Comparison of ENCODE assay signal across 19 cellular contexts in genomic region chr12:105823810-105824209, GRCh38.
A peak's percentile ranks its signal among the peaks of the same experiment; 100 is the strongest.
DNase-seq lines count a peak whose midpoint lies in the region; ATAC-seq and TF ChIP-seq lines count a peak whose summit lies in the region.
"Had no signal": no experiment of that assay in that cellular context is flagged by ENCODE, and none has a peak within 500 bp of the region (broad histone marks: within the 10 kb centered on the region; RNA-seq: fewer than 3 reads in every experiment).

No MANE protein-coding gene starts in this region.

- in situ Hi-C loops in HAP-1 (cut with MboI; ENCODE audit: low sequenced_read_pairs), result no loop called here

- no TSS peak for BruUV-seq in Caco-2 (replicated peaks; lab: Mats Ljungman, UMichigan)

- H3K27me3 Mint-ChIP-seq in Caco-2 (ENCODE audit: insufficient read depth, unreplicated experiment), result peaks cover 3% of the 10 kb centered on the region
- H3K27me3 Mint-ChIP-seq: CD4-positive, CD25-positive, alpha-beta regulatory T cell had no signal

- ATAC-seq in GM21619 (IDR thresholded peaks at IDR 0.05; ENCODE audit: unreplicated experiment) (no peak), left cardiac atrium (no peak)
- ATAC-seq: A549 had no signal

- H3K27ac Mint-ChIP-seq in Caco-2 (ENCODE audit: unreplicated experiment), result peak overlapping the region; percentile 6
- H3K27ac Mint-ChIP-seq: CD4-positive, CD25-positive, alpha-beta regulatory T cell; CD8-positive, alpha-beta memory T cell had no signal

- H3K9me3 ChIP-seq in Caco-2 (no peaks in the 10 kb centered on the region), HAP-1 (peaks cover 5% of the 10 kb centered on the region; the same call in 1 of the 2 replicates)
- H3K9me3 ChIP-seq: A549 had no signal

- no peaks in the 10 kb centered on the region for H3K36me3 Mint-ChIP-seq in Caco-2 (ENCODE audit: insufficient read depth, unreplicated experiment)
- H3K36me3 Mint-ChIP-seq: CD4-positive, CD25-positive, alpha-beta regulatory T cell; CD8-positive, alpha-beta memory T cell had no signal

- H3K36me3 ChIP-seq in Caco-2 (ENCODE audit: control insufficient read depth, insufficient read depth, low read length), result no peaks in the 10 kb centered on the region
- H3K36me3 ChIP-seq in HAP-1 (replicated peaks), result no peaks in the 10 kb centered on the region

- POLR2A ChIA-PET in Caco-2 (lab: Charles Lee), result no interaction called here

- H3K9me3 Mint-ChIP-seq in Caco-2 (ENCODE audit: unreplicated experiment), result no peaks in the 10 kb centered on the region

- DNase-seq in DMS 273 (lab: John Stamatoyannopoulos, UW; ENCODE audit: unreplicated experiment) (peak; percentile 8), DMS 273 treated with DMSO at 0.1 percent for 48 hours (lab: John Stamatoyannopoulos, UW) (no peak), Caco-2 (no peak), occipital lobe (lab: John Stamatoyannopoulos, UW) (peak; percentile 23), HAP-1 (ENCODE audit: low spot score in 2 of 2) (no peak), left cardiac atrium (no peak)
- DNase-seq: AML-193; CD4-positive, CD25-positive, alpha-beta regulatory T cell; CD8-positive, alpha-beta memory T cell; COR-L47; DMS79 treated with DMSO at 0.1 percent for 48 hours; GF-D8; GM23248; HCEC 1CT had no signal

- H3K4me1 Mint-ChIP-seq in Caco-2 (ENCODE audit: low read depth, unreplicated experiment), result no peaks in the 10 kb centered on the region
- H3K4me1 Mint-ChIP-seq: CD4-positive, CD25-positive, alpha-beta regulatory T cell; CD8-positive, alpha-beta memory T cell had no signal

- no peak overlapping the region for H3K4me3 Mint-ChIP-seq in Caco-2 (ENCODE audit: unreplicated experiment)
- H3K4me3 Mint-ChIP-seq: CD4-positive, CD25-positive, alpha-beta regulatory T cell; CD8-positive, alpha-beta memory T cell had no signal

- H3K4me1 ChIP-seq in Caco-2, result no peaks in the 10 kb centered on the region
- peaks cover 6% of the 10 kb centered on the region; the same call in 1 of the 2 replicates for H3K4me1 ChIP-seq in HAP-1
- H3K4me1 ChIP-seq: A549 had no signal

- no peak for TF ChIP-seq CTCF in Caco-2 (IDR thresholded peaks at IDR 0.05; ENCODE audit: insufficient read depth in 1 of 2, low read depth in 1 of 2, low read length in 1 of 2, severe bottlenecking in 1 of 2, unreplicated experiment in 1 of 2)

- H3K27me3 ChIP-seq in Caco-2 (replicated peaks; ENCODE audit: control insufficient read depth, insufficient read depth, low read length) (no peaks in the 10 kb centered on the region), HAP-1 (ENCODE audit: low read depth) (no peaks in the 10 kb centered on the region)

- CTCF ChIA-PET in Caco-2 (lab: Charles Lee), result no interaction called here

- peak overlapping the region; percentile 1 for H3K27ac ChIP-seq in angular gyrus (ENCODE audit: low read depth, low read length)
- H3K27ac ChIP-seq: 22Rv1, A549, GM23248, HL-60 had no signal

- intact Hi-C loops in Caco-2 (cut with micrococcal nuclease; ENCODE audit: unreplicated experiment), result no loop called here
- intact Hi-C loops in left cardiac atrium (cut with DNase I), result no loop called here

- H3K4me3 ChIP-seq in Caco-2 (ENCODE audit: low read depth, low read length) (no peak overlapping the region), HAP-1 (no peak overlapping the region)
- H3K4me3 ChIP-seq: A549, GM23248 had no signal

Comparison
In these comparisons a context has a peak if more than half of its experiments do, and no peak if none do; other contexts are left out.
1. DNase-seq: peak in DMS 273 (single experiment) and occipital lobe (single experiment); none in DMS 273 treated with DMSO at 0.1 percent for 48 hours (single experiment), Caco-2 (0 of 2), HAP-1 (0 of 2) and left cardiac atrium (single experiment).